8 cellular contexts compared by ENCODE assay signal in genomic region chrX:154136627-154137161, GRCh38.
DNase-seq lines count a peak whose midpoint lies in the region; ATAC-seq lines count a peak whose summit lies in the region.

No MANE protein-coding gene starts in this region.

- H3K4me3 ChIP-seq in skin epidermis = peak overlapping the region in 6 of 7 experiments; percentile 12 to 30 (median 22)

- H3K4me1 Mint-ChIP-seq in T-helper 1 cell treated with Interleukin-12 subunit alpha and Interleukin-12 subunit beta and Interleukin-4 antibody, amounts not matched to agents 30 μg/mL and 1 μg/mL, for 36 hours (ENCODE audit: low read depth) = peaks cover 13% of the 10 kb centered on the region

- H3K27ac ChIP-seq in skin epidermis = peak overlapping the region in 17 of 21 experiments; percentile 19 to 78 (median 63)

- ATAC-seq in HG02571 (IDR thresholded peaks at IDR 0.05; ENCODE audit: unreplicated experiment) = no peak
- ATAC-seq in HG02759 (IDR thresholded peaks at IDR 0.05; ENCODE audit: unreplicated experiment) = no peak

- no peaks in the 10 kb centered on the region for H3K36me3 Mint-ChIP-seq in T-helper 1 cell treated with Interleukin-12 subunit alpha and Interleukin-12 subunit beta and Interleukin-4 antibody, amounts not matched to agents 30 μg/mL and 1 μg/mL, for 36 hours (ENCODE audit: low read depth)

- peak overlapping the region; percentile 79 for H3K4me3 Mint-ChIP-seq in T-helper 1 cell treated with Interleukin-12 subunit alpha and Interleukin-12 subunit beta and Interleukin-4 antibody, amounts not matched to agents 30 μg/mL and 1 μg/mL, for 36 hours

- no peaks in the 10 kb centered on the region for H3K9me3 Mint-ChIP-seq in T-helper 1 cell treated with Interleukin-12 subunit alpha and Interleukin-12 subunit beta and Interleukin-4 antibody, amounts not matched to agents 30 μg/mL and 1 μg/mL, for 36 hours

- in situ Hi-C loops in KBM-7 (cut with MboI; ENCODE audit: low pct_unique_long_range_greater_than_20kb, low sequenced_read_pairs) = no loop called here

- DNase-seq in DMS79 treated with DMSO at 0.1 percent for 48 hours (lab: John Stamatoyannopoulos, UW) (peak; percentile 24), KBM-7 (peak; percentile 90), amniotic epithelial cell (ENCODE audit: low read depth) (peak; percentile 24), iPS DF 19.7 (ENCODE audit: low read depth, low spot score) (peak; percentile 17)

- no peaks in the 10 kb centered on the region for H3K27me3 Mint-ChIP-seq in T-helper 1 cell treated with Interleukin-12 subunit alpha and Interleukin-12 subunit beta and Interleukin-4 antibody, amounts not matched to agents 30 μg/mL and 1 μg/mL, for 36 hours (ENCODE audit: low read depth)

- H3K27ac Mint-ChIP-seq in T-helper 1 cell treated with Interleukin-12 subunit alpha and Interleukin-12 subunit beta and Interleukin-4 antibody, amounts not matched to agents 30 μg/mL and 1 μg/mL, for 36 hours = peak overlapping the region; percentile 93

Comparison
In these comparisons a context has a peak if more than half of its experiments do, and no peak if none do; other contexts are left out.
1. DNase-seq: peak in every context shown above with its lines; median percentile 90 in KBM-7; 24 in DMS79 treated with DMSO at 0.1 percent for 48 hours; 24 in amniotic epithelial cell; 17 in iPS DF 19.7.